ENCODE assay signal across 15 cellular contexts in genomic region chr9:27771803-27772545, GRCh38.
DNase-seq lines count a peak whose midpoint lies in the region; ATAC-seq and TF ChIP-seq lines count a peak whose summit lies in the region.
"Had no signal": no experiment of that assay in that cellular context is flagged by ENCODE, and none has a peak within 500 bp of the region (broad histone marks: within the 10 kb centered on the region; RNA-seq: fewer than 3 reads in every experiment).

No MANE protein-coding gene starts in this region.

- no peaks in the 10 kb centered on the region for H3K36me3 ChIP-seq in upper lobe of left lung

- 44% methylated on average over 4 of the region's 4 CpGs for WGBS in right cardiac atrium
- WGBS in upper lobe of left lung, 2 donors: 41 to 49% methylated on average over 4 of the region's 4 CpGs

- DNase-seq in HS-5 (ENCODE audit: low read depth) (peak; percentile 65), NCI-H774 (lab: John Stamatoyannopoulos, UW) (peak; percentile 6), fibroblast of pulmonary artery (ENCODE audit: low read depth) (peak; percentile 85), non-pigmented ciliary epithelial cell (ENCODE audit: low read depth) (peak; percentile 45), right cardiac atrium (no peak), upper lobe of left lung (no peak)
- DNase-seq: activated CD4-positive, alpha-beta memory T cell treated with anti-CD3 and anti-CD28 coated beads, Interleukin-2, amount 10 ng/mL, durations not matched to agents 7 days and 5 days; activated naive CD4-positive, alpha-beta T cell treated with anti-CD3 and anti-CD28 coated beads, Interleukin-2, amount 50 U/mL, for 16 hours; CD8-positive, alpha-beta memory T cell; dermis blood vessel endothelial cell; head of caudate nucleus; Karpas-422; small intestine had no signal

- H3K4me1 ChIP-seq in right cardiac atrium (ENCODE audit: control insufficient read depth, insufficient read depth, low read length) (no peaks in the 10 kb centered on the region), upper lobe of left lung (no peaks in the 10 kb centered on the region)

- H3K4me3 ChIP-seq in fibroblast of pulmonary artery (replicated peaks; ENCODE audit: low read depth, low read length) (no peak overlapping the region), right cardiac atrium (ENCODE audit: low read length) (no peak overlapping the region), upper lobe of left lung (no peak overlapping the region)

- TF ChIP-seq EP300 in upper lobe of left lung (IDR thresholded peaks at IDR 0.05): no peak

- TF ChIP-seq CTCF in fibroblast of pulmonary artery (IDR thresholded peaks at IDR 0.05; ENCODE audit: low read length, missing control alignments) (no peak), upper lobe of left lung (IDR thresholded peaks at IDR 0.05) (no peak)

- TF ChIP-seq POLR2A in upper lobe of left lung (IDR thresholded peaks at IDR 0.05): no peak

- H3K9me3 ChIP-seq in right cardiac atrium (ENCODE audit: control insufficient read depth, low read length) (no peaks in the 10 kb centered on the region), upper lobe of left lung (no peaks in the 10 kb centered on the region)

- H3K27ac ChIP-seq in right cardiac atrium (ENCODE audit: low read length) (no peak overlapping the region), upper lobe of left lung (no peak overlapping the region)

- ATAC-seq in right cardiac atrium (no peak), upper lobe of left lung (ENCODE audit: low FRiP score in 2 of 2) (no peak), GM19455 (IDR thresholded peaks at IDR 0.05; ENCODE audit: unreplicated experiment) (no peak), HG02852 (IDR thresholded peaks at IDR 0.05; ENCODE audit: unreplicated experiment) (no peak)

- intact Hi-C loops in right cardiac atrium (cut with DNase I): no loop called here

- no peaks in the 10 kb centered on the region for H3K27me3 ChIP-seq in right cardiac atrium (ENCODE audit: control insufficient read depth, insufficient read depth)
- H3K27me3 ChIP-seq in upper lobe of left lung: no peaks in the 10 kb centered on the region

Comparison
In these comparisons a context has a peak if more than half of its experiments do, and no peak if none do; other contexts are left out.
1. DNase-seq: peak in HS-5 (single experiment), NCI-H774 (single experiment), fibroblast of pulmonary artery (single experiment) and non-pigmented ciliary epithelial cell (single experiment); none in right cardiac atrium (0 of 3) and upper lobe of left lung (0 of 2).